Comparison of ENCODE assay signal across 9 cellular contexts in genomic region chr19:47097396-47098217, GRCh38. TPM values are rescaled to one million over a fixed set of nuclear protein-coding genes. Genes with fewer than 3 reads are reported as not detected.
A peak's percentile ranks its signal among the peaks of the same experiment; 100 is the strongest.
DNase-seq lines count a peak whose midpoint lies in the region; TF ChIP-seq lines count a peak whose summit lies in the region.
"Had no signal": no experiment of that assay in that cellular context is flagged by ENCODE, and none has a peak within 500 bp of the region (broad histone marks: within the 10 kb centered on the region; RNA-seq: fewer than 3 reads in every experiment).

No MANE protein-coding gene starts in this region.

- H3K36me3 ChIP-seq in Caco-2 (ENCODE audit: control insufficient read depth, insufficient read depth, low read length) (peaks cover 2% of the 10 kb centered on the region; the same call in 1 of the 2 replicates), left ventricle myocardium inferior (peaks cover 13% of the 10 kb centered on the region), SJCRH30 (peaks cover 26% of the 10 kb centered on the region)

- H3K9me3 ChIP-seq in Caco-2 (no peaks in the 10 kb centered on the region), left ventricle myocardium inferior (replicated peaks) (no peaks in the 10 kb centered on the region), SJCRH30 (replicated peaks) (no peaks in the 10 kb centered on the region)

- CTCF ChIA-PET in Caco-2 (lab: Charles Lee): interaction anchor here (1.1 to 3.3 kb wide), 2 partner anchors 16 to 18 kb away, joined by 3 to 20 read pairs; partner anchors contain the start of gene ZC3H4

- intact Hi-C loops in Caco-2 (cut with micrococcal nuclease; ENCODE audit: unreplicated experiment) (no loop called here), left ventricle myocardium inferior (cut with micrococcal nuclease) (no loop called here)
- intact Hi-C loops in activated T-helper 2 cell treated with anti-CD3 and anti-CD28 coated beads, Interferon-gamma antibody, Interleukin-2, Interleukin-4, amounts not matched to agents 10 μg/mL and 5 μg/mL and 100 μg/mL, durations not matched to agents 14 hours and 24 hours and 36 hours (cut with micrococcal nuclease): loop anchor here (5.0 kb wide), 1 partner anchor 145 kb away; no protein-coding TSS in a partner anchor

- no peaks in the 10 kb centered on the region for H3K27me3 Mint-ChIP-seq in Caco-2 (ENCODE audit: insufficient read depth, unreplicated experiment)
- no peaks in the 10 kb centered on the region for H3K27me3 Mint-ChIP-seq in activated T-helper 2 cell treated with anti-CD3 and anti-CD28 coated beads, Interferon-gamma antibody, Interleukin-2, Interleukin-4, amounts not matched to agents 10 μg/mL and 5 μg/mL and 100 μg/mL, durations not matched to agents 14 hours and 24 hours and 36 hours (ENCODE audit: low read depth)
- H3K27me3 Mint-ChIP-seq: activated naive CD4-positive, alpha-beta T cell treated with anti-CD3 and anti-CD28 coated beads, Interleukin-2, amount 50 U/mL, for 24 hours had no signal

- no peaks in the 10 kb centered on the region for H3K9me3 Mint-ChIP-seq in Caco-2 (ENCODE audit: unreplicated experiment)
- H3K9me3 Mint-ChIP-seq in activated T-helper 2 cell treated with anti-CD3 and anti-CD28 coated beads, Interferon-gamma antibody, Interleukin-2, Interleukin-4, amounts not matched to agents 10 μg/mL and 5 μg/mL and 100 μg/mL, durations not matched to agents 14 hours and 24 hours and 36 hours: no peaks in the 10 kb centered on the region
- H3K9me3 Mint-ChIP-seq: activated naive CD4-positive, alpha-beta T cell treated with anti-CD3 and anti-CD28 coated beads, Interleukin-2, amount 50 U/mL, for 24 hours had no signal

- DNase-seq in Caco-2: no peak
- DNase-seq in activated T-helper 2 cell treated with anti-CD3 and anti-CD28 coated beads, Interferon-gamma antibody, Interleukin-2, Interleukin-4, amounts not matched to agents 10 μg/mL and 5 μg/mL and 100 μg/mL, durations not matched to agents 14 hours and 24 hours and 36 hours (ENCODE audit: low spot score): no peak
- peak; percentile 50 for DNase-seq in left ventricle myocardium inferior
- DNase-seq in putamen (ENCODE audit: low spot score): peak; percentile 77
- no peak for DNase-seq in amniotic stem cell (lab: John Stamatoyannopoulos, UW)
- DNase-seq in KG1 (lab: John Stamatoyannopoulos, UW): no peak
- no peak for DNase-seq in SJCRH30
- DNase-seq in NCI-H2196 (lab: John Stamatoyannopoulos, UW; ENCODE audit: unreplicated experiment): no peak

- H3K4me1 ChIP-seq in Caco-2: peaks cover 68% of the 10 kb centered on the region
- peaks cover 83% of the 10 kb centered on the region for H3K4me1 ChIP-seq in left ventricle myocardium inferior
- no peaks in the 10 kb centered on the region for H3K4me1 ChIP-seq in SJCRH30

- BruUV-seq in Caco-2 (replicated peaks; lab: Mats Ljungman, UMichigan): no TSS peak

- H3K27ac ChIP-seq in left ventricle myocardium inferior (replicated peaks) (peak overlapping the region; percentile 80), SJCRH30 (no peak overlapping the region)

- no peak overlapping the region for H3K4me3 ChIP-seq in Caco-2 (ENCODE audit: low read depth, low read length)
- peak overlapping the region; percentile 47 for H3K4me3 ChIP-seq in left ventricle myocardium inferior
- H3K4me3 ChIP-seq in SJCRH30: no peak overlapping the region

- H3K4me3 Mint-ChIP-seq in Caco-2 (ENCODE audit: unreplicated experiment): peak overlapping the region; percentile 78
- no peak overlapping the region for H3K4me3 Mint-ChIP-seq in activated T-helper 2 cell treated with anti-CD3 and anti-CD28 coated beads, Interferon-gamma antibody, Interleukin-2, Interleukin-4, amounts not matched to agents 10 μg/mL and 5 μg/mL and 100 μg/mL, durations not matched to agents 14 hours and 24 hours and 36 hours (ENCODE audit: low read depth)
- H3K4me3 Mint-ChIP-seq: activated naive CD4-positive, alpha-beta T cell treated with anti-CD3 and anti-CD28 coated beads, Interleukin-2, amount 50 U/mL, for 24 hours had no signal

- peak overlapping the region; percentile 100 for H3K27ac Mint-ChIP-seq in Caco-2 (ENCODE audit: unreplicated experiment)
- peak overlapping the region; percentile 100 for H3K27ac Mint-ChIP-seq in activated T-helper 2 cell treated with anti-CD3 and anti-CD28 coated beads, Interferon-gamma antibody, Interleukin-2, Interleukin-4, amounts not matched to agents 10 μg/mL and 5 μg/mL and 100 μg/mL, durations not matched to agents 14 hours and 24 hours and 36 hours

- H3K27me3 ChIP-seq in Caco-2 (replicated peaks; ENCODE audit: control insufficient read depth, insufficient read depth, low read length) (no peaks in the 10 kb centered on the region), left ventricle myocardium inferior (ENCODE audit: low read depth) (no peaks in the 10 kb centered on the region), SJCRH30 (no peaks in the 10 kb centered on the region)

- peaks cover 51% of the 10 kb centered on the region for H3K4me1 Mint-ChIP-seq in Caco-2 (ENCODE audit: low read depth, unreplicated experiment)
- peaks cover 63% of the 10 kb centered on the region for H3K4me1 Mint-ChIP-seq in activated T-helper 2 cell treated with anti-CD3 and anti-CD28 coated beads, Interferon-gamma antibody, Interleukin-2, Interleukin-4, amounts not matched to agents 10 μg/mL and 5 μg/mL and 100 μg/mL, durations not matched to agents 14 hours and 24 hours and 36 hours (ENCODE audit: low read depth)

- peaks cover 61% of the 10 kb centered on the region for H3K36me3 Mint-ChIP-seq in Caco-2 (ENCODE audit: insufficient read depth, unreplicated experiment)
- peaks cover 51% of the 10 kb centered on the region for H3K36me3 Mint-ChIP-seq in activated T-helper 2 cell treated with anti-CD3 and anti-CD28 coated beads, Interferon-gamma antibody, Interleukin-2, Interleukin-4, amounts not matched to agents 10 μg/mL and 5 μg/mL and 100 μg/mL, durations not matched to agents 14 hours and 24 hours and 36 hours (ENCODE audit: low read depth)

- POLR2A ChIA-PET in Caco-2 (lab: Charles Lee): interaction anchor here (0.6 to 3.2 kb wide), 3 partner anchors 15 to 49 kb away, joined by 6 to 75 read pairs (median 18); partner anchors contain the start of gene ZC3H4

- TF ChIP-seq CTCF in Caco-2 (IDR thresholded peaks at IDR 0.05; ENCODE audit: insufficient read depth in 1 of 2, low read depth in 1 of 2, low read length in 1 of 2, severe bottlenecking in 1 of 2, unreplicated experiment in 1 of 2) (no peak), left ventricle myocardium inferior (IDR thresholded peaks at IDR 0.05; ENCODE audit: borderline replicate concordance) (no peak)

RNA-seq across cellular contexts. Expression of gene ZC3H4, which starts 16.0 kb away (rescaled TPM):
- total RNA-seq in Caco-2 (2022): 70.3 and 77.7 TPM in 2 replicates
- 97.1 and 104 TPM in 2 replicates for total RNA-seq in activated T-helper 2 cell treated with anti-CD3 and anti-CD28 coated beads, Interferon-gamma antibody, Interleukin-2, Interleukin-4, amounts not matched to agents 10 μg/mL and 5 μg/mL and 100 μg/mL, durations not matched to agents 14 hours and 24 hours and 36 hours
- total RNA-seq in left ventricle myocardium inferior: 22.1 TPM
- 19.4 and 21.2 TPM in 2 replicates for total RNA-seq in SJCRH30 (2014; rRNA removed; shearing (Covaris generic))

RNA-seq across cellular contexts. Expression of gene SAE1, which starts 33.0 kb away (rescaled TPM):
- 238 and 251 TPM in 2 replicates for total RNA-seq in Caco-2 (2022)
- 151 and 154 TPM in 2 replicates for total RNA-seq in activated T-helper 2 cell treated with anti-CD3 and anti-CD28 coated beads, Interferon-gamma antibody, Interleukin-2, Interleukin-4, amounts not matched to agents 10 μg/mL and 5 μg/mL and 100 μg/mL, durations not matched to agents 14 hours and 24 hours and 36 hours
- total RNA-seq in left ventricle myocardium inferior: 42.5 TPM
- 202 and 219 TPM in 2 replicates for total RNA-seq in SJCRH30 (2014; rRNA removed; shearing (Covaris generic))

RNA-seq across cellular contexts. Expression of gene TMEM160, which starts 49.2 kb away (rescaled TPM):
- total RNA-seq in Caco-2 (2022): 86.5 and 91.7 TPM in 2 replicates
- 48.0 and 49.1 TPM in 2 replicates for total RNA-seq in activated T-helper 2 cell treated with anti-CD3 and anti-CD28 coated beads, Interferon-gamma antibody, Interleukin-2, Interleukin-4, amounts not matched to agents 10 μg/mL and 5 μg/mL and 100 μg/mL, durations not matched to agents 14 hours and 24 hours and 36 hours
- total RNA-seq in left ventricle myocardium inferior: 27.1 TPM
- total RNA-seq in SJCRH30 (2014; rRNA removed; shearing (Covaris generic)): 22.6 and 28.8 TPM in 2 replicates

Comparison
In these comparisons a context has a peak if more than half of its experiments do, and no peak if none do; other contexts are left out.
1. DNase-seq: peak in left ventricle myocardium inferior (single experiment) and putamen (single experiment); none in Caco-2 (0 of 2), activated T-helper 2 cell treated with anti-CD3 and anti-CD28 coated beads, Interferon-gamma antibody, Interleukin-2, Interleukin-4, amounts not matched to agents 10 μg/mL and 5 μg/mL and 100 μg/mL, durations not matched to agents 14 hours and 24 hours and 36 hours (single experiment), amniotic stem cell (single experiment), KG1 (single experiment), SJCRH30 (0 of 2) and NCI-H2196 (single experiment).